Comparison of ENCODE assay signal across 8 cellular contexts in the genomic region with DNA sequence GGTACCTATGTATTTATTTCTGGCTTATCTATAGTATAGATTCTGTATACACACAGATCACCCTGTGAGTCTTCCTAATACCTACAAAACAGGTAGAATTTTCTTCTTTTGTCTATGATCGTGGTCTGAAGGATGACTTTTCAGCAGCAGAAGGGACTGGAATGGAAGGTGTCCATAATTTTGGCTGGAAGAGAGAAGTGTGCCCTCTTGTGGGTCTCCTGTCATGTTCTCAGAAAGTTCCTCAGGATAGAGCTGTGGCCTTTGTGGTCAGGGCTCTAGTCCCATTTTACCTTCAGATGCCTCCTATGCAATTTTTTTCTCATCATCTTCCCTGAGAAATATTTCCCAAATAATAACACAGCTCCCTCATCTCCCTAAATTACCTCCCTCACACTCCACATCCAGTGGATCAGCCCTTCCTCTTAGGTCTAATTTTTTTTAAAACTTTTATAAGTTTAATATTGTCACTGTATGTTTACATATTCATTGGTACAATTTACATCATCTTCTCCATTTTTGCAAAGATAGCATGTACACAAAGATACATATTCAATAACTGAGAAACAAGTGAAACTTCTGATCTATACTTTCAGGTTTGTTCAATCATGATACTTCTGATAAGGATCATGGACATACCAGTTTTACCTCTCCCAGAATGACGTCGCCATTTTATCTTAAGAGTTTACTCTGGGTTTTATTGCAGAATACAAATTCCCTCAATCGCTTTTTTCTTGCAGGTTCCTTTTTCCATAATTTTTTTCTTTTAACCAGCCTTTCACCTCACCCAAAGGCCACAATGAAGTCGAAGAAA.
DNase-seq lines count a peak whose midpoint lies in the region; ATAC-seq and TF ChIP-seq lines count a peak whose summit lies in the region.

No MANE protein-coding gene starts in this region.

- H3K4me2 ChIP-seq in GM23338: no peak overlapping the region

- no peak overlapping the region for H3K4me3 Mint-ChIP-seq in GM23338
- no peak overlapping the region for H3K4me3 Mint-ChIP-seq in activated CD4-positive, alpha-beta memory T cell treated with anti-CD3 and anti-CD28 coated beads for 36 hours

- TF ChIP-seq CTCF in GM23338 (conservative IDR thresholded peaks at IDR 0.05; ENCODE audit: low read depth in 2 of 2) (peak; percentile 54 to 69), RWPE1 (conservative IDR thresholded peaks at IDR 0.05; ENCODE audit: low read depth) (peak; percentile 16; the same call in 1 of the 2 replicates)

- H3K79me2 ChIP-seq in GM23338 (replicated peaks; ENCODE audit: insufficient read depth): no peaks in the 10 kb centered on the region

- peaks cover 6% of the 10 kb centered on the region for H3K27me3 Mint-ChIP-seq in GM23338 (ENCODE audit: insufficient read depth, low read depth, poor library complexity)
- H3K27me3 Mint-ChIP-seq in activated CD4-positive, alpha-beta memory T cell treated with anti-CD3 and anti-CD28 coated beads for 36 hours: peaks cover 2% of the 10 kb centered on the region

- H3K9me2 ChIP-seq in GM23338 (ENCODE audit: insufficient read depth): no peaks in the 10 kb centered on the region

- H3K27me3 ChIP-seq in GM23338 (ENCODE audit: insufficient read depth): no peaks in the 10 kb centered on the region

- H3K27ac ChIP-seq in GM23338 (ENCODE audit: low read depth): no peak overlapping the region
- no peak overlapping the region for H3K27ac ChIP-seq in RWPE1

- H4K20me1 ChIP-seq in GM23338 (replicated peaks; ENCODE audit: insufficient read depth): no peaks in the 10 kb centered on the region

- no peak overlapping the region for H3K27ac Mint-ChIP-seq in GM23338
- H3K27ac Mint-ChIP-seq in activated CD4-positive, alpha-beta memory T cell treated with anti-CD3 and anti-CD28 coated beads for 36 hours: no peak overlapping the region

- H3K36me3 ChIP-seq in GM23338 (ENCODE audit: insufficient read depth): no peaks in the 10 kb centered on the region

- H3K4me1 ChIP-seq in GM23338 (ENCODE audit: insufficient read depth): peaks cover 13% of the 10 kb centered on the region

- no peak overlapping the region for H2AFZ ChIP-seq in GM23338

- POLR2A ChIA-PET in RWPE1 (lab: Yijun Ruan, JAX; ENCODE audit: low non-redundant PET): no interaction called here
- POLR2A ChIA-PET in activated CD4-positive, alpha-beta memory T cell treated with anti-CD3 and anti-CD28 coated beads for 36 hours (lab: Charles Lee): no interaction called here

- CTCF ChIA-PET in RWPE1 (lab: Yijun Ruan, JAX): interaction anchor here (0.5 to 0.8 kb wide), 5 partner anchors 18 to 467 kb away, joined by 3 to 6 read pairs (median 3); no protein-coding TSS in a partner anchor
- CTCF ChIA-PET in activated CD4-positive, alpha-beta memory T cell treated with anti-CD3 and anti-CD28 coated beads for 36 hours (lab: Charles Lee): interaction anchor here (0.8 to 8.7 kb wide), 2 partner anchors 84 to 466 kb away, joined by 3 to 139 read pairs; no protein-coding TSS in a partner anchor

- no peak for ATAC-seq in GM23338
- no peak for ATAC-seq in HG03097 (IDR thresholded peaks at IDR 0.05; ENCODE audit: low FRiP score, unreplicated experiment)
- no peak for ATAC-seq in GM18868 (IDR thresholded peaks at IDR 0.05; ENCODE audit: unreplicated experiment)

- H3K4me3 ChIP-seq in GM23338: no peak overlapping the region

- no peaks in the 10 kb centered on the region for H3K36me3 Mint-ChIP-seq in GM23338 (ENCODE audit: low read depth)
- H3K36me3 Mint-ChIP-seq in activated CD4-positive, alpha-beta memory T cell treated with anti-CD3 and anti-CD28 coated beads for 36 hours: no peaks in the 10 kb centered on the region

- H3K4me1 Mint-ChIP-seq in GM23338: peaks cover 37% of the 10 kb centered on the region
- H3K4me1 Mint-ChIP-seq in activated CD4-positive, alpha-beta memory T cell treated with anti-CD3 and anti-CD28 coated beads for 36 hours (ENCODE audit: low read depth): peaks cover 14% of the 10 kb centered on the region

- intact Hi-C loops in activated CD4-positive, alpha-beta memory T cell treated with anti-CD3 and anti-CD28 coated beads for 36 hours (cut with micrococcal nuclease): no loop called here

- H3F3A ChIP-seq in GM23338 (replicated peaks; ENCODE audit: low read depth): no peaks in the 10 kb centered on the region; the same call in 1 of the 2 replicates

- DNase-seq in AG20443 (ENCODE audit: low spot score): peak; percentile 37
- peak; percentile 62 for DNase-seq in GM23338 (ENCODE audit: low spot score)
- peak; percentile 23 for DNase-seq in RWPE1 (ENCODE audit: low spot score)
- DNase-seq in globus pallidus (ENCODE audit: low spot score): peak; percentile 57
- DNase-seq in activated CD8-positive, alpha-beta memory T cell treated with anti-CD3 and anti-CD28 coated beads for 24 hours: no peak
- DNase-seq in activated CD4-positive, alpha-beta memory T cell treated with anti-CD3 and anti-CD28 coated beads for 36 hours: no peak

- no peaks in the 10 kb centered on the region for H3K9me3 Mint-ChIP-seq in GM23338
- H3K9me3 Mint-ChIP-seq in activated CD4-positive, alpha-beta memory T cell treated with anti-CD3 and anti-CD28 coated beads for 36 hours: no peaks in the 10 kb centered on the region

TF ChIP-seq in GM23338, 12 proteins besides CTCF, POLR2A, EP300 and RAD21 (continues in another document):
- TF ChIP-seq POLR2AphosphoS5 (IDR thresholded peaks at IDR 0.05; ENCODE audit: low read depth) (no peak), JUNB (IDR thresholded peaks at IDR 0.05; ENCODE audit: unreplicated experiment) (no peak), ZNF114 (CRISPR knock-in tag; IDR thresholded peaks at IDR 0.05) (no peak), STAT1 (IDR thresholded peaks at IDR 0.05; ENCODE audit: unreplicated experiment) (no peak), CREB1 (CRISPR knock-in tag; IDR thresholded peaks at IDR 0.05; ENCODE audit: low read depth) (no peak), EZH2phosphoT487 (IDR thresholded peaks at IDR 0.05; ENCODE audit: unreplicated experiment) (no peak), NANOG (IDR thresholded peaks at IDR 0.05; ENCODE audit: borderline replicate concordance) (no peak)
- TF ChIP-seq, protein P1, sequence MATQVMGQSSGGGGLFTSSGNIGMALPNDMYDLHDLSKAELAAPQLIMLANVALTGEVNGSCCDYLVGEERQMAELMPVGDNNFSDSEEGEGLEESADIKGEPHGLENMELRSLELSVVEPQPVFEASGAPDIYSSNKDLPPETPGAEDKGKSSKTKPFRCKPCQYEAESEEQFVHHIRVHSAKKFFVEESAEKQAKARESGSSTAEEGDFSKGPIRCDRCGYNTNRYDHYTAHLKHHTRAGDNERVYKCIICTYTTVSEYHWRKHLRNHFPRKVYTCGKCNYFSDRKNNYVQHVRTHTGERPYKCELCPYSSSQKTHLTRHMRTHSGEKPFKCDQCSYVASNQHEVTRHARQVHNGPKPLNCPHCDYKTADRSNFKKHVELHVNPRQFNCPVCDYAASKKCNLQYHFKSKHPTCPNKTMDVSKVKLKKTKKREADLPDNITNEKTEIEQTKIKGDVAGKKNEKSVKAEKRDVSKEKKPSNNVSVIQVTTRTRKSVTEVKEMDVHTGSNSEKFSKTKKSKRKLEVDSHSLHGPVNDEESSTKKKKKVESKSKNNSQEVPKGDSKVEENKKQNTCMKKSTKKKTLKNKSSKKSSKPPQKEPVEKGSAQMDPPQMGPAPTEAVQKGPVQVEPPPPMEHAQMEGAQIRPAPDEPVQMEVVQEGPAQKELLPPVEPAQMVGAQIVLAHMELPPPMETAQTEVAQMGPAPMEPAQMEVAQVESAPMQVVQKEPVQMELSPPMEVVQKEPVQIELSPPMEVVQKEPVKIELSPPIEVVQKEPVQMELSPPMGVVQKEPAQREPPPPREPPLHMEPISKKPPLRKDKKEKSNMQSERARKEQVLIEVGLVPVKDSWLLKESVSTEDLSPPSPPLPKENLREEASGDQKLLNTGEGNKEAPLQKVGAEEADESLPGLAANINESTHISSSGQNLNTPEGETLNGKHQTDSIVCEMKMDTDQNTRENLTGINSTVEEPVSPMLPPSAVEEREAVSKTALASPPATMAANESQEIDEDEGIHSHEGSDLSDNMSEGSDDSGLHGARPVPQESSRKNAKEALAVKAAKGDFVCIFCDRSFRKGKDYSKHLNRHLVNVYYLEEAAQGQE (IDR thresholded peaks at IDR 0.05; ENCODE audit: unreplicated experiment): no peak

Comparison
In these comparisons a context has a peak if more than half of its experiments do, and no peak if none do; other contexts are left out.
1. DNase-seq: peak in AG20443 (single experiment), GM23338 (single experiment), RWPE1 (single experiment) and globus pallidus (single experiment); none in activated CD8-positive, alpha-beta memory T cell treated with anti-CD3 and anti-CD28 coated beads for 24 hours (single experiment) and activated CD4-positive, alpha-beta memory T cell treated with anti-CD3 and anti-CD28 coated beads for 36 hours (single experiment).